In genomic region chr21:45894107-45894810, GRCh38 we compare ENCODE assay signal across 11 cellular contexts.
A peak's percentile ranks its signal among the peaks of the same experiment; 100 is the strongest.
DNase-seq lines count a peak whose midpoint lies in the region; ATAC-seq, FAIRE-seq and TF ChIP-seq lines count a peak whose summit lies in the region.
"Had no signal": no experiment of that assay in that cellular context is flagged by ENCODE, and none has a peak within 500 bp of the region (broad histone marks: within the 10 kb centered on the region; RNA-seq: fewer than 3 reads in every experiment).

No MANE protein-coding gene starts in this region.

- H3K27me3 ChIP-seq in endodermal cell (ENCODE audit: control insufficient read depth, insufficient read depth, low read length, poor library complexity, severe bottlenecking) = no peaks in the 10 kb centered on the region

- no peak for ATAC-seq in HG03521 (IDR thresholded peaks at IDR 0.05; ENCODE audit: unreplicated experiment)
- no peak for ATAC-seq in GM21423 (IDR thresholded peaks at IDR 0.05; ENCODE audit: unreplicated experiment)

- H3K9me3 ChIP-seq in endodermal cell (ENCODE audit: control insufficient read depth, low read length) = no peaks in the 10 kb centered on the region
- H3K9me3 ChIP-seq: HAP-1, thoracic aorta had no signal

- no peak overlapping the region for H3K4me3 ChIP-seq in endodermal cell (ENCODE audit: low read length)
- H3K4me3 ChIP-seq: HAP-1, thoracic aorta had no signal

- no peak for TF ChIP-seq CTCF in endodermal cell (conservative IDR thresholded peaks at IDR 0.05)
- TF ChIP-seq CTCF in D721Med (IDR thresholded peaks at IDR 0.05; ENCODE audit: insufficient read depth, missing control alignments) = no peak

- peak; percentile 93 for DNase-seq in AG08395 (ENCODE audit: low spot score)
- peak; percentile 37 to 88 for DNase-seq in NCI-H524 (lab: John Stamatoyannopoulos, UW)
- DNase-seq in endodermal cell = no peak
- DNase-seq in mucosa of gallbladder (ENCODE audit: low spot score) = peak; percentile 38
- no peak for DNase-seq in D721Med (ENCODE audit: insufficient read length, low spot score)
- DNase-seq in MV-4-11 (lab: John Stamatoyannopoulos, UW) = no peak
- DNase-seq: stimulated activated CD4-positive, alpha-beta T cell treated with anti-CD3 and anti-CD28 coated beads, Interleukin-4, amount 100 ng/mL, for 1 hour had no signal

- H3K36me3 ChIP-seq in endodermal cell (ENCODE audit: control insufficient read depth, insufficient read depth, low read length) = no peaks in the 10 kb centered on the region
- H3K36me3 ChIP-seq: HAP-1, thoracic aorta had no signal

- H3K36me3 Mint-ChIP-seq in endodermal cell (ENCODE audit: low read depth) = no peaks in the 10 kb centered on the region

- H3K27me3 Mint-ChIP-seq in endodermal cell (ENCODE audit: insufficient read depth) = peaks cover 4% of the 10 kb centered on the region

- H3K4me3 Mint-ChIP-seq in endodermal cell = no peak overlapping the region

- H3K27ac ChIP-seq in endodermal cell (ENCODE audit: low read depth, low read length) = peak overlapping the region; percentile 63
- H3K27ac ChIP-seq: thoracic aorta had no signal

- WGBS in endodermal cell (ENCODE audit: insufficient coverage in 1 of 2, insufficient read length in 1 of 2), 2 experiments = 89 to 93% methylated on average over 12 to 15 of the region's 15 CpGs

- H3K9me3 Mint-ChIP-seq in endodermal cell = no peaks in the 10 kb centered on the region

- H3K4me1 ChIP-seq in endodermal cell (ENCODE audit: control insufficient read depth, insufficient read depth, low read length) = no peaks in the 10 kb centered on the region
- H3K4me1 ChIP-seq: HAP-1 had no signal

- no peak overlapping the region for H3K9ac ChIP-seq in endodermal cell (ENCODE audit: extremely low read depth, low read length, poor library complexity, severe bottlenecking)

- FAIRE-seq in D721Med (lab: Jason Lieb, UNC) = no peak

- H3K27ac Mint-ChIP-seq in endodermal cell = no peak overlapping the region

- no peaks in the 10 kb centered on the region for H3K4me1 Mint-ChIP-seq in endodermal cell

Comparison
In these comparisons a context has a peak if more than half of its experiments do, and no peak if none do; other contexts are left out.
1. DNase-seq: peak in AG08395 (single experiment), NCI-H524 (2 of 2) and mucosa of gallbladder (single experiment); none in endodermal cell (single experiment), D721Med (single experiment) and MV-4-11 (single experiment).